Comparison of ENCODE assay signal across 8 cellular contexts in the genomic region with DNA sequence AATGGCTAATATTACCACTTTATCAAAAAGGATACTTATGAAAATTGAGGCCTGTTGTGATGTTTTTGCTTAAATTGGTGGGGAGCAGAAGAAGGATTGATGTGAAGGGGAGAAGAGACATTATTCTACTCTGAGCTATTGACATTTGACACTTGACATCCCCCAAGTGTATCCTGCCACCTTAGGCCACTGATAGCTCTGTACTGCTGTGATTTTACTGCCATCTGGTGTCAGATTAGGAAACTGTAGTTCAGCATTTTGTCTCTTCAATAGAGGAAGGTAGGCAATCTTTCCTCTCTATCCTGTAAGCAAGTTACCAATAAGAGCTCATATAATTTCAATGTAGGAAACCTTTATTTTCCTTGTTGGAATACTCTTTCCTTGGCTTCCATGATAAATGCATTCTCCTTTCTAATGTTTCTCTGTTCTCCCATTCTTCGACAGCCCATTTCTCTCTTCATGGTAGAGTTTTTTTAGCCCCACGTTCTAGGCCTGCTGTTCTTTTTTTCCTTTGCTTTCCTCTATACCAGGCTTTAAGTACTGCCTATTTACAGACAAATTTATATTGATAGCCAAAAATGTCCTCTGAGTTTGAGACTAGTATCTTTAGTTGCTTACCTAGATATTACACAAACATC. TPM values are rescaled to one million over a fixed set of nuclear protein-coding genes. Genes with fewer than 3 reads are reported as not detected.
DNase-seq lines count a peak whose midpoint lies in the region; ATAC-seq, FAIRE-seq and TF ChIP-seq lines count a peak whose summit lies in the region.

No MANE protein-coding gene starts in this region.

- H3K4me3 ChIP-seq in kidney (ENCODE audit: low read length in 2 of 2) (no peak overlapping the region), tibial artery (no peak overlapping the region)

- POLR2A ChIA-PET in MCF 10A (lab: Yijun Ruan, JAX) = interaction anchor here (0.8 to 1.6 kb wide), 5 partner anchors 12 to 241 kb away, joined by 3 to 5 read pairs (median 3); no protein-coding TSS in a partner anchor

- CTCF ChIA-PET in MCF 10A (lab: Yijun Ruan, JAX) = interaction anchor here (0.5 to 2.9 kb wide), 64 partner anchors 9 to 1810 kb away, joined by 3 to 36 read pairs (median 4); a partner anchor contains a TSS

- H3K36me3 ChIP-seq in kidney (ENCODE audit: control insufficient read depth in 1 of 2, insufficient read depth in 2 of 2, low read length in 2 of 2) (peaks cover 0 to 3% of the 10 kb centered on the region in 2 donors), tibial artery (peaks cover 0 to 26% (median 8%) of the 10 kb centered on the region in 3 donors)

- intact Hi-C loops in MCF 10A (cut with micrococcal nuclease) = loop anchor here (1.0 to 2.0 kb wide), 3 partner anchors 135 to 243 kb away; no protein-coding TSS in a partner anchor
- intact Hi-C loops in kidney (cut with DNase I) = no loop called here
- intact Hi-C loops in tibial artery (cut with DNase I; ENCODE audit: low total_unique reads) = no loop called here

- no peaks in the 10 kb centered on the region for H3K27me3 Mint-ChIP-seq in MCF 10A (ENCODE audit: insufficient read depth, unreplicated experiment)

- H3K9me3 ChIP-seq in kidney (ENCODE audit: control insufficient read depth in 1 of 2, low read length in 2 of 2) = no peaks in the 10 kb centered on the region
- no peaks in the 10 kb centered on the region for H3K9me3 ChIP-seq in tibial artery

- TF ChIP-seq CTCF in MCF 10A (IDR thresholded peaks at IDR 0.05; ENCODE audit: unreplicated experiment) (peak; percentile 75), kidney (IDR thresholded peaks at IDR 0.05; ENCODE audit: borderline replicate concordance, extremely low read depth, insufficient read depth) (peak; percentile 81), tibial artery (IDR thresholded peaks at IDR 0.05) (peak; percentile 63 to 69)

- no peak overlapping the region for H3K4me3 Mint-ChIP-seq in MCF 10A (ENCODE audit: unreplicated experiment)

- H3K27ac Mint-ChIP-seq in activated naive CD4-positive, alpha-beta T cell treated with anti-CD3 and anti-CD28 coated beads, Interleukin-2, amount 50 U/mL, for 72 hours = no peak overlapping the region
- no peak overlapping the region for H3K27ac Mint-ChIP-seq in MCF 10A (ENCODE audit: low read depth, unreplicated experiment)

- H3K4me1 ChIP-seq in kidney (ENCODE audit: control insufficient read depth in 1 of 2, insufficient read depth in 1 of 2, low read depth in 1 of 2, low read length in 2 of 2) (no peaks in the 10 kb centered on the region), tibial artery (no peaks in the 10 kb centered on the region)

- peak; percentile 62 to 79 for ATAC-seq in activated naive CD4-positive, alpha-beta T cell treated with anti-CD3 and anti-CD28 coated beads, Interleukin-2, amount 50 U/mL, for 72 hours
- ATAC-seq in GM21619 (IDR thresholded peaks at IDR 0.05; ENCODE audit: unreplicated experiment) = peak; percentile 78

- peaks cover 0 to 6% of the 10 kb centered on the region in 2 donors for H3K36me3 Mint-ChIP-seq in activated naive CD4-positive, alpha-beta T cell treated with anti-CD3 and anti-CD28 coated beads, Interleukin-2, amount 50 U/mL, for 72 hours
- H3K36me3 Mint-ChIP-seq in MCF 10A (ENCODE audit: insufficient read depth, unreplicated experiment) = peaks cover 38% of the 10 kb centered on the region

- H3K4me1 Mint-ChIP-seq in MCF 10A (ENCODE audit: insufficient read depth, unreplicated experiment) = peaks cover 7% of the 10 kb centered on the region

- H3K27me3 ChIP-seq in tibial artery = no peaks in the 10 kb centered on the region

- no TSS peak for BruUV-seq in MCF 10A (replicated peaks; lab: Mats Ljungman, UMichigan)

- H3K27ac ChIP-seq in kidney (ENCODE audit: low read depth in 2 of 2, low read length in 2 of 2) = no peak overlapping the region
- H3K27ac ChIP-seq in tibial artery = no peak overlapping the region

- H3K9me3 Mint-ChIP-seq in activated naive CD4-positive, alpha-beta T cell treated with anti-CD3 and anti-CD28 coated beads, Interleukin-2, amount 50 U/mL, for 72 hours = no peaks in the 10 kb centered on the region
- no peaks in the 10 kb centered on the region for H3K9me3 Mint-ChIP-seq in MCF 10A (ENCODE audit: unreplicated experiment)

- no peak for FAIRE-seq in kidney (lab: Jason Lieb, UNC)

- DNase-seq in activated naive CD4-positive, alpha-beta T cell treated with anti-CD3 and anti-CD28 coated beads, Interleukin-2, amount 50 U/mL, for 72 hours (ENCODE audit: low spot score in 2 of 2) = peak in 1 of 2 donors; percentile 36
- DNase-seq in activated naive CD4-positive, alpha-beta T cell treated with anti-CD3 and anti-CD28 coated beads, Interleukin-2, amount 50 U/mL, for 16 hours = no peak
- DNase-seq in HS-5 (ENCODE audit: low read depth) (peak; percentile 23), NCI-H774 (lab: John Stamatoyannopoulos, UW) (peak; percentile 53), MCF 10A (ENCODE audit: unreplicated experiment) (peak; percentile 65), kidney (no peak), tibial artery (no peak)

- H3K9ac ChIP-seq in kidney (ENCODE audit: low read length in 2 of 2) = no peak overlapping the region

RNA-seq across cellular contexts. Expression of a gene that starts 46.3 kb away (rescaled TPM):
- 10 to 100 TPM; 62.8 to 91.0 TPM for total RNA-seq in activated naive CD4-positive, alpha-beta T cell treated with anti-CD3 and anti-CD28 coated beads, Interleukin-2, amount 50 U/mL, for 72 hours
- total RNA-seq in MCF 10A (2022) (51.1 and 54.5 TPM in 2 replicates), kidney (51.9 TPM)
- polyA plus RNA-seq in kidney (ENCODE audit: insufficient read depth, low read depth, low replicate concordance) = 32.0 TPM

RNA-seq across cellular contexts. Expression of a gene that starts 46.4 kb away (rescaled TPM):
- total RNA-seq in activated naive CD4-positive, alpha-beta T cell treated with anti-CD3 and anti-CD28 coated beads, Interleukin-2, amount 50 U/mL, for 72 hours = 10 to 100 TPM; 66.1 to 99.4 TPM
- total RNA-seq in MCF 10A (2022) (62.2 and 76.7 TPM in 2 replicates), kidney (45.6 TPM)
- polyA plus RNA-seq in kidney (ENCODE audit: insufficient read depth, low read depth, low replicate concordance) = 87.5 TPM

Comparison
In these comparisons a context has a peak if more than half of its experiments do, and no peak if none do; other contexts are left out.
1. DNase-seq: peak in HS-5 (single experiment), NCI-H774 (single experiment) and MCF 10A (single experiment); none in activated naive CD4-positive, alpha-beta T cell treated with anti-CD3 and anti-CD28 coated beads, Interleukin-2, amount 50 U/mL, for 16 hours (single experiment), kidney (single experiment) and tibial artery (0 of 2).
2. Peak in every context shown above with its lines, with median percentiles within 50 percentile points of each other: CTCF ChIP-seq.